8 cellular contexts compared by ENCODE assay signal in the genomic region with DNA sequence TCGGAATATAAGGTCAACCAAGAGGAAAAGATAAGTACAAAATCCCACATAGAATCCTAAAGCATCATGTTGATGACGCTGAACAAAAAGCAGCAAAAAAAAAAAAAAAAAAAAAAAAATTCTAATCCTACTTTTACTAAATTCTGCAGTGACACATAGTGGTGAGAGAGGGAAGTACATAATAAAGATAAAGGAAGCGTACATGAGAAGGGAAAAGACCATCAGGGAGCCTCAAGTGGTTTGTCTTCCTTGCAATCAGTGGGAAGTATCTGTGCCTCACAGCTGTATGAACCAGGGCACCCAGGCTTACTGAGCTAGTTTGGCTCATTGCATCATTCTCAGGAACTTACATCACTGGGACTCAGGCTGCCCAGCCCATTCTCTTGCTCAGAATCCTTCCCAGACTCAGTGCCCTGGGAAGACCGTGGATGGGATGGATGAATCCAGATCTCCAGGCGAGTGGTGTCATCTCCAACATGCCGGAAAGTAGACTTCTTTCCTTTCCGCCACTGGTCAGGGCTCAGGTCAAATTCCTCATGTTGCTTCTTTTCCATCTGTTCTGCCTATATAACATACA. TPM values are rescaled to one million over a fixed set of nuclear protein-coding genes. Genes with fewer than 3 reads are reported as not detected.
A peak's percentile ranks its signal among the peaks of the same experiment; 100 is the strongest.
DNase-seq lines count a peak whose midpoint lies in the region; ATAC-seq and TF ChIP-seq lines count a peak whose summit lies in the region.

No MANE protein-coding gene starts in this region.

- POLR2A ChIA-PET in WTC11 (lab: Charles Lee), result interaction anchor here (0.7 kb wide), 1 partner anchor 111 kb away, joined by 6 read pairs; no protein-coding TSS in a partner anchor

- TF ChIP-seq CTCF in 22Rv1 (IDR thresholded peaks at IDR 0.05) (peak; percentile 77), WTC11 (IDR thresholded peaks at IDR 0.05) (peak; percentile 39; the same call in 1 of the 2 replicates), fibroblast of villous mesenchyme (IDR thresholded peaks at IDR 0.05; ENCODE audit: insufficient read depth, low read depth, low read length) (peak; percentile 56), omental fat pad (IDR thresholded peaks at IDR 0.05) (peak in 1 of 3 donors; percentile 7)

- peaks cover 34% of the 10 kb centered on the region for H3K36me3 Mint-ChIP-seq in WTC11

- CTCF ChIA-PET in WTC11 (lab: Charles Lee), result interaction anchor here (0.6 to 2.2 kb wide), 11 partner anchors 12 to 389 kb away, joined by 3 to 11 read pairs (median 3); partner anchors contain the start of genes SMG6 and SRR

- DNase-seq in ELR (ENCODE audit: low read depth), result peak; percentile 89
- peak; percentile 71 for DNase-seq in NCI-H1694 treated with DMSO at 0.1 percent for 48 hours (lab: John Stamatoyannopoulos, UW)
- DNase-seq in WTC11 (ENCODE audit: low spot score), result no peak
- peak; percentile 93 for DNase-seq in fibroblast of villous mesenchyme (ENCODE audit: low read depth)
- DNase-seq in omental fat pad (ENCODE audit: low spot score), result no peak
- DNase-seq in activated gamma-delta T cell (lab: John Stamatoyannopoulos, UW), result no peak

- H3K27me3 Mint-ChIP-seq in WTC11 (ENCODE audit: low read depth), result no peaks in the 10 kb centered on the region

- H3K4me3 ChIP-seq in fibroblast of villous mesenchyme (ENCODE audit: low read depth, low read length), result no peak overlapping the region

- no peaks in the 10 kb centered on the region for H3K4me1 Mint-ChIP-seq in WTC11

- ATAC-seq in WTC11 (peak; percentile 43), omental fat pad (ENCODE audit: low FRiP score) (peak; percentile 76), GM18502 (IDR thresholded peaks at IDR 0.05; ENCODE audit: poor library complexity, unreplicated experiment) (no peak)

- H3K27ac Mint-ChIP-seq in WTC11, result no peak overlapping the region

- H3K27ac ChIP-seq in 22Rv1, result no peak overlapping the region

- H3K9me3 Mint-ChIP-seq in WTC11, result no peaks in the 10 kb centered on the region

- no peak overlapping the region for H3K4me3 Mint-ChIP-seq in WTC11

TF ChIP-seq in WTC11, 78 proteins besides CTCF, POLR2A, EP300 and RAD21 (continues in another document):
- TF ChIP-seq ZNF138 (CRISPR knock-in tag; conservative IDR thresholded peaks at IDR 0.05) (no peak), ZNF263 (CRISPR knock-in tag; IDR thresholded peaks at IDR 0.05; ENCODE audit: low read depth) (no peak), HMGA2 (CRISPR knock-in tag; IDR thresholded peaks at IDR 0.05) (no peak), SOX15 (CRISPR knock-in tag; IDR thresholded peaks at IDR 0.05) (no peak), HMGXB4 (CRISPR knock-in tag; IDR thresholded peaks at IDR 0.05) (no peak), JUN (CRISPR knock-in tag; IDR thresholded peaks at IDR 0.05) (no peak), ZNF532 (CRISPR knock-in tag; IDR thresholded peaks at IDR 0.05; ENCODE audit: borderline replicate concordance) (no peak)
- TF ChIP-seq, protein P1, sequence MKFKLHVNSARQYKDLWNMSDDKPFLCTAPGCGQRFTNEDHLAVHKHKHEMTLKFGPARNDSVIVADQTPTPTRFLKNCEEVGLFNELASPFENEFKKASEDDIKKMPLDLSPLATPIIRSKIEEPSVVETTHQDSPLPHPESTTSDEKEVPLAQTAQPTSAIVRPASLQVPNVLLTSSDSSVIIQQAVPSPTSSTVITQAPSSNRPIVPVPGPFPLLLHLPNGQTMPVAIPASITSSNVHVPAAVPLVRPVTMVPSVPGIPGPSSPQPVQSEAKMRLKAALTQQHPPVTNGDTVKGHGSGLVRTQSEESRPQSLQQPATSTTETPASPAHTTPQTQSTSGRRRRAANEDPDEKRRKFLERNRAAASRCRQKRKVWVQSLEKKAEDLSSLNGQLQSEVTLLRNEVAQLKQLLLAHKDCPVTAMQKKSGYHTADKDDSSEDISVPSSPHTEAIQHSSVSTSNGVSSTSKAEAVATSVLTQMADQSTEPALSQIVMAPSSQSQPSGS (CRISPR knock-in tag; IDR thresholded peaks at IDR 0.05; ENCODE audit: borderline replicate concordance, low read depth), result no peak
- TF ChIP-seq, protein P2, sequence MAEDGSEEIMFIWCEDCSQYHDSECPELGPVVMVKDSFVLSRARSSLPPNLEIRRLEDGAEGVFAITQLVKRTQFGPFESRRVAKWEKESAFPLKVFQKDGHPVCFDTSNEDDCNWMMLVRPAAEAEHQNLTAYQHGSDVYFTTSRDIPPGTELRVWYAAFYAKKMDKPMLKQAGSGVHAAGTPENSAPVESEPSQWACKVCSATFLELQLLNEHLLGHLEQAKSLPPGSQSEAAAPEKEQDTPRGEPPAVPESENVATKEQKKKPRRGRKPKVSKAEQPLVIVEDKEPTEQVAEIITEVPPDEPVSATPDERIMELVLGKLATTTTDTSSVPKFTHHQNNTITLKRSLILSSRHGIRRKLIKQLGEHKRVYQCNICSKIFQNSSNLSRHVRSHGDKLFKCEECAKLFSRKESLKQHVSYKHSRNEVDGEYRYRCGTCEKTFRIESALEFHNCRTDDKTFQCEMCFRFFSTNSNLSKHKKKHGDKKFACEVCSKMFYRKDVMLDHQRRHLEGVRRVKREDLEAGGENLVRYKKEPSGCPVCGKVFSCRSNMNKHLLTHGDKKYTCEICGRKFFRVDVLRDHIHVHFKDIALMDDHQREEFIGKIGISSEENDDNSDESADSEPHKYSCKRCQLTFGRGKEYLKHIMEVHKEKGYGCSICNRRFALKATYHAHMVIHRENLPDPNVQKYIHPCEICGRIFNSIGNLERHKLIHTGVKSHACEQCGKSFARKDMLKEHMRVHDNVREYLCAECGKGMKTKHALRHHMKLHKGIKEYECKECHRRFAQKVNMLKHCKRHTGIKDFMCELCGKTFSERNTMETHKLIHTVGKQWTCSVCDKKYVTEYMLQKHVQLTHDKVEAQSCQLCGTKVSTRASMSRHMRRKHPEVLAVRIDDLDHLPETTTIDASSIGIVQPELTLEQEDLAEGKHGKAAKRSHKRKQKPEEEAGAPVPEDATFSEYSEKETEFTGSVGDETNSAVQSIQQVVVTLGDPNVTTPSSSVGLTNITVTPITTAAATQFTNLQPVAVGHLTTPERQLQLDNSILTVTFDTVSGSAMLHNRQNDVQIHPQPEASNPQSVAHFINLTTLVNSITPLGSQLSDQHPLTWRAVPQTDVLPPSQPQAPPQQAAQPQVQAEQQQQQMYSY (CRISPR knock-in tag; IDR thresholded peaks at IDR 0.05), result no peak

RNA-seq across cellular contexts. Expression of gene SMG6, which starts 21.2 kb away (rescaled TPM):
- total RNA-seq in WTC11 (2021), result 25.6 to 27.2 TPM (median 25.9 TPM) in 3 replicates
- 50.5 and 60.6 TPM in 2 replicates for total RNA-seq in fibroblast of villous mesenchyme
- total RNA-seq in omental fat pad, result 10 to 100 TPM; 19.1 to 36.1 (median 25.1) TPM

RNA-seq across cellular contexts. Expression of gene SRR, which starts 21.4 kb away (rescaled TPM):
- total RNA-seq in WTC11 (2021) (4.6 to 6.9 TPM (median 5.1 TPM) in 3 replicates), fibroblast of villous mesenchyme (20.0 and 35.0 TPM in 2 replicates), omental fat pad (10 to 100 TPM in 1 of 4 donors, 1 to 10 TPM in 3; 5.0 to 14.9 (median 7.2) TPM)

RNA-seq across cellular contexts. Expression of gene TSR1, which starts 53.9 kb away (rescaled TPM):
- total RNA-seq in WTC11 (2021) (59.1 to 74.3 TPM (median 59.7 TPM) in 3 replicates), fibroblast of villous mesenchyme (45.8 and 48.0 TPM in 2 replicates), omental fat pad (100 to 1,000 TPM in 1 of 4 donors, 10 to 100 TPM in 3; 31.6 to 124 (median 40.8) TPM)

RNA-seq across cellular contexts. Expression of gene SGSM2, which starts 54.9 kb away (rescaled TPM):
- total RNA-seq in WTC11 (2021), result 47.2 to 50.3 TPM (median 49.8 TPM) in 3 replicates
- 29.6 and 29.8 TPM in 2 replicates for total RNA-seq in fibroblast of villous mesenchyme
- 10 to 100 TPM; 30.8 to 50.7 (median 39.8) TPM for total RNA-seq in omental fat pad

Comparison
In these comparisons a context has a peak if more than half of its experiments do, and no peak if none do; other contexts are left out.
1. DNase-seq: peak in ELR (single experiment), NCI-H1694 treated with DMSO at 0.1 percent for 48 hours (single experiment) and fibroblast of villous mesenchyme (single experiment); none in WTC11 (single experiment), omental fat pad (single experiment) and activated gamma-delta T cell (single experiment).